Comparison of ENCODE assay signal across 2 cellular contexts in genomic region chr14:28651148-28651547, GRCh38.
TF ChIP-seq lines count a peak whose summit lies in the region.

No MANE protein-coding gene starts in this region.

TF ChIP-seq in IMR-90, 13 proteins besides CTCF, POLR2A, EP300 and RAD21 (continued from another document):
- no peak for TF ChIP-seq ELK1 (IDR thresholded peaks at IDR 0.05; ENCODE audit: borderline replicate concordance, low read depth, low read length)

TF ChIP-seq in WTC11, 78 proteins besides CTCF, POLR2A, EP300 and RAD21 (continued from another document):
- no peak for TF ChIP-seq ARID4B (CRISPR knock-in tag; IDR thresholded peaks at IDR 0.05; ENCODE audit: borderline replicate concordance)
- no peak for TF ChIP-seq FOXP1 (CRISPR knock-in tag; IDR thresholded peaks at IDR 0.05; ENCODE audit: borderline replicate concordance)
- no peak for TF ChIP-seq TCF7 (CRISPR knock-in tag; IDR thresholded peaks at IDR 0.05; ENCODE audit: low read depth)
- no peak for TF ChIP-seq ATF3 (CRISPR knock-in tag; conservative IDR thresholded peaks at IDR 0.05)
- TF ChIP-seq NR1H2 (CRISPR knock-in tag; IDR thresholded peaks at IDR 0.05): no peak
- TF ChIP-seq PRRX2 (CRISPR knock-in tag; IDR thresholded peaks at IDR 0.05): no peak
- TF ChIP-seq ETV6 (CRISPR knock-in tag; IDR thresholded peaks at IDR 0.05): no peak
- no peak for TF ChIP-seq GTF2I (CRISPR knock-in tag; conservative IDR thresholded peaks at IDR 0.05)
- TF ChIP-seq KAT7 (CRISPR knock-in tag; IDR thresholded peaks at IDR 0.05; ENCODE audit: borderline replicate concordance): no peak
- TF ChIP-seq CREB1 (CRISPR knock-in tag; IDR thresholded peaks at IDR 0.05): no peak
- no peak for TF ChIP-seq IRF1 (CRISPR knock-in tag; IDR thresholded peaks at IDR 0.05)
- no peak for TF ChIP-seq CREM (CRISPR knock-in tag; IDR thresholded peaks at IDR 0.05)
- no peak for TF ChIP-seq USF2 (CRISPR knock-in tag; IDR thresholded peaks at IDR 0.05)
- TF ChIP-seq SMAD3 (CRISPR knock-in tag; IDR thresholded peaks at IDR 0.05; ENCODE audit: borderline replicate concordance): no peak
- no peak for TF ChIP-seq AR (CRISPR knock-in tag; IDR thresholded peaks at IDR 0.05)
- no peak for TF ChIP-seq HMGA2 (CRISPR knock-in tag; IDR thresholded peaks at IDR 0.05)
